20 cellular contexts compared by ENCODE assay signal in the genomic region with DNA sequence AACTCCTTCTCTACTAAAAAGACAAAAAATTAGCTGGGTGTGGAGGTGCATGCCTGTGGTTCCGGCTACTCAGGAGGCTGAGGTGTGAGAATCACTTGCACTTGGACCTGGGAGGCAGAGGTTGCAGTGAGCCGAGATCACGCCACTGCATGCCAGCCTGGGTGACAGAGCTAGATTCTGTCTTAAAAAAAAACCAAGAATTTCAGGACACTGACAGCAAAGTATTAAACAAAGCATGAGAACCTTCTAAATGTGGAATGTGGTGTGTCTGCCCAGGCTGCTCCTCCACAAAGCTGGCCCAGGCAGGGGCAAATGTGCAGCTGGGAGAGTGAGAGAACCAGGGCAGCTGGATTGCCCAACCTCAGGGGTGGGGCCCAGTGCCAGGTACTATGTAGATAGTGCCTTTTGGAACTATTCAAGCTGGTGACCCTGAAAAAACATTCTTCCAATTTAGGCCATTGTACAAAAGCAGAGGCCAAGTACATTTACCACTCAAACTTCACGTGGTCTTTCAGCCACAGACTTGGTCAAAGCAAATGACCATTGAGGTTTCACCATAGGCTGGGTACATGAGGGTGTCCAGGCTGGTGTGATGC. TPM values are rescaled to one million over a fixed set of nuclear protein-coding genes. Genes with fewer than 3 reads are reported as not detected.
A peak's percentile ranks its signal among the peaks of the same experiment; 100 is the strongest.
DNase-seq lines count a peak whose midpoint lies in the region; ATAC-seq and TF ChIP-seq lines count a peak whose summit lies in the region.
"Had no signal": no experiment of that assay in that cellular context is flagged by ENCODE, and none has a peak within 500 bp of the region (broad histone marks: within the 10 kb centered on the region; RNA-seq: fewer than 3 reads in every experiment).

No MANE protein-coding gene starts in this region.

- H3K4me3 ChIP-seq in adrenal gland (no peak overlapping the region), prostate gland (no peak overlapping the region), OCI-LY7 (ENCODE audit: low read depth, low read length, poor library complexity, severe bottlenecking) (no peak overlapping the region), foreskin fibroblast (ENCODE audit: low read depth in 1 of 2, low read length in 2 of 2) (no peak overlapping the region)
- H3K4me3 ChIP-seq: K562 had no signal

- H3K4me1 ChIP-seq in adrenal gland (replicated peaks in 1 of 2) (no peaks in the 10 kb centered on the region), prostate gland (replicated peaks) (no peaks in the 10 kb centered on the region), OCI-LY7 (ENCODE audit: insufficient read depth, low read length, poor library complexity, severe bottlenecking) (no peaks in the 10 kb centered on the region)

- no TSS peak for BruUV-seq in OCI-LY7 (replicated peaks; lab: Mats Ljungman, UMichigan)

- CTCF ChIA-PET in OCI-LY7 (lab: Charles Lee; ENCODE audit: unreplicated experiment), result no interaction called here

- intact Hi-C loops in adrenal gland (cut with DNase I) (no loop called here), prostate gland (cut with DNase I) (no loop called here), OCI-LY7 (cut with micrococcal nuclease; ENCODE audit: unreplicated experiment) (no loop called here)

- no peak overlapping the region for H3K4me2 ChIP-seq in OCI-LY7 (ENCODE audit: low read length)

- H3K27me3 ChIP-seq in adrenal gland (peaks cover 12% of the 10 kb centered on the region), prostate gland (replicated peaks; ENCODE audit: insufficient read depth) (no peaks in the 10 kb centered on the region)

- H3K9me3 ChIP-seq in adrenal gland (replicated peaks in 1 of 3), result no peaks in the 10 kb centered on the region
- no peaks in the 10 kb centered on the region for H3K9me3 ChIP-seq in prostate gland
- H3K9me3 ChIP-seq in OCI-LY7 (ENCODE audit: low read length), result no peaks in the 10 kb centered on the region

- POLR2A ChIA-PET in OCI-LY7 (lab: Charles Lee), result no interaction called here

- DNase-seq in Daoy (ENCODE audit: low read depth) (peak; percentile 39), adrenal gland (peak in 6 of 7 donors; percentile 17 to 75 (median 64)), glomerular visceral epithelial cell (ENCODE audit: extremely low spot score) (peak; percentile 82), prostate gland (ENCODE audit: low spot score) (peak; percentile 62), OCI-LY7 (ENCODE audit: low spot score) (no peak), GOT3 (lab: John Stamatoyannopoulos, UW) (no peak), foreskin fibroblast (no peak)
- DNase-seq: activated CD4-positive, alpha-beta T cell treated with anti-CD3 and anti-CD28 coated beads, Interleukin-2, amount 50 U/mL, for 48 hours; activated naive CD8-positive, alpha-beta T cell treated with anti-CD3 and anti-CD28 coated beads, Interleukin-2, amount 50 U/mL, for 24 hours; activated T-cell treated with anti-CD3 and anti-CD28 coated beads, Interleukin-2, amount 50 U/mL, for 72 hours; head of caudate nucleus; NCI-H1105 treated with DMSO at 0.1 percent for 48 hours; NCI-H2171 treated with DMSO at 0.1 percent for 48 hours; NK-92 treated with Interleukin-12 subunit alpha and Interleukin-12 subunit beta, amount 100 ng/mL, for 24 hours; posterior cingulate gyrus had no signal

- TF ChIP-seq POLR2A in adrenal gland (IDR thresholded peaks at IDR 0.05), result no peak
- no peak for TF ChIP-seq POLR2A in prostate gland (IDR thresholded peaks at IDR 0.05)

- TF ChIP-seq CTCF in adrenal gland (IDR thresholded peaks at IDR 0.05) (no peak), prostate gland (IDR thresholded peaks at IDR 0.05) (no peak), OCI-LY7 (conservative IDR thresholded peaks at IDR 0.05; ENCODE audit: low read length) (no peak), foreskin fibroblast (IDR thresholded peaks at IDR 0.05; ENCODE audit: low read depth, low read length) (no peak)

- ATAC-seq in GM18861 (IDR thresholded peaks at IDR 0.05; ENCODE audit: unreplicated experiment), result no peak
- ATAC-seq: activated naive CD8-positive, alpha-beta T cell treated with anti-CD3 and anti-CD28 coated beads, Interleukin-2, amount 50 U/mL, for 24 hours; activated T-cell treated with anti-CD3 and anti-CD28 coated beads, Interleukin-2, amount 50 U/mL, for 72 hours; K562 had no signal

- H2AFZ ChIP-seq in OCI-LY7 (ENCODE audit: low read length), result no peak overlapping the region

- H4K20me1 ChIP-seq in OCI-LY7 (ENCODE audit: insufficient read depth, low read length), result no peaks in the 10 kb centered on the region

- H3K79me2 ChIP-seq in OCI-LY7 (ENCODE audit: insufficient read depth, low read depth, low read length), result no peaks in the 10 kb centered on the region

- H3K9me2 ChIP-seq in OCI-LY7 (ENCODE audit: insufficient read depth, low read length), result no peaks in the 10 kb centered on the region

- H3K27ac ChIP-seq in adrenal gland, result no peak overlapping the region
- no peak overlapping the region for H3K27ac ChIP-seq in prostate gland
- no peak overlapping the region for H3K27ac ChIP-seq in OCI-LY7 (ENCODE audit: low read depth, low read length, poor library complexity, severe bottlenecking)

- WGBS in adrenal gland, 4 donors, result 61 to 68% (median 66%) methylated on average over 4 of the region's 4 CpGs
- WGBS in prostate gland, result 50% methylated on average over 4 of the region's 4 CpGs

- H3K36me3 ChIP-seq in adrenal gland (replicated peaks in 1 of 2) (no peaks in the 10 kb centered on the region), prostate gland (no peaks in the 10 kb centered on the region), OCI-LY7 (ENCODE audit: insufficient read depth, low read length) (no peaks in the 10 kb centered on the region)

RNA-seq across cellular contexts. Expression of gene UGT1A5, which starts 6.7 kb away (rescaled TPM):
- total RNA-seq in Daoy (2014; rRNA removed; shearing (Covaris generic)), result 0.34 TPM in 1 of 2 replicates, not detected in the other
- total RNA-seq in adrenal gland (under 1 TPM in 1 of 8 donors, not detected in 7; 0.43 TPM), prostate gland (under 1 TPM in 1 of 2 donors, not detected in 1; 0.41 TPM), OCI-LY7 (2022) (not detected in 2 replicates)
- not detected for polyA plus RNA-seq in adrenal gland
- total RNA-seq in OCI-LY7 (2014; rRNA removed; shearing (Covaris generic)), result not detected in 2 replicates
- total RNA-seq: activated T-cell treated with anti-CD3 and anti-CD28 coated beads, Interleukin-2, amount 50 U/mL, for 72 hours; cerebellum; endothelial cell of umbilical vein; K562; SK-MEL-5 had no signal
- polyA plus RNA-seq: endothelial cell of umbilical vein, K562 had no signal

RNA-seq across cellular contexts. Expression of gene UGT1A4, which starts 12.5 kb away (rescaled TPM):
- 0.63 TPM in 1 of 2 replicates, not detected in the other for total RNA-seq in Daoy (2014; rRNA removed; shearing (Covaris generic))
- under 1 TPM in 1 of 8 donors, not detected in 7; 0.36 TPM for total RNA-seq in adrenal gland
- not detected for polyA plus RNA-seq in adrenal gland
- total RNA-seq in prostate gland, result not detected
- total RNA-seq in OCI-LY7 (2014; rRNA removed; shearing (Covaris generic)), result not detected in 2 replicates
- total RNA-seq in OCI-LY7 (2022), result not detected in 2 replicates
- total RNA-seq: activated T-cell treated with anti-CD3 and anti-CD28 coated beads, Interleukin-2, amount 50 U/mL, for 72 hours; cerebellum; endothelial cell of umbilical vein; K562; SK-MEL-5 had no signal
- polyA plus RNA-seq: endothelial cell of umbilical vein, K562 had no signal

RNA-seq across cellular contexts. Expression of gene UGT1A6, which starts 13.3 kb away (rescaled TPM):
- 1.1 TPM in 1 of 2 replicates, not detected in the other for total RNA-seq in Daoy (2014; rRNA removed; shearing (Covaris generic))
- not detected for total RNA-seq in adrenal gland
- under 1 TPM in 1 of 3 donors, not detected in 2; 0.16 TPM for polyA plus RNA-seq in adrenal gland
- 1 to 10 TPM in 1 of 2 donors, under 1 TPM in 1; 0.85 to 6.6 TPM for total RNA-seq in prostate gland
- total RNA-seq in OCI-LY7 (2014; rRNA removed; shearing (Covaris generic)), result not detected in 2 replicates
- total RNA-seq in OCI-LY7 (2022), result not detected in 2 replicates
- total RNA-seq: activated T-cell treated with anti-CD3 and anti-CD28 coated beads, Interleukin-2, amount 50 U/mL, for 72 hours; cerebellum; endothelial cell of umbilical vein; K562; SK-MEL-5 had no signal
- polyA plus RNA-seq: endothelial cell of umbilical vein, K562 had no signal

RNA-seq across cellular contexts. Expression of gene UGT1A3, which starts 22.8 kb away (rescaled TPM):
- total RNA-seq in Daoy (2014; rRNA removed; shearing (Covaris generic)), result not detected in 2 replicates
- total RNA-seq in adrenal gland (not detected), prostate gland (under 1 TPM in 1 of 2 donors, not detected in 1; 0.64 TPM), OCI-LY7 (2022) (not detected in 2 replicates)
- polyA plus RNA-seq in adrenal gland, result not detected
- not detected in 2 replicates for total RNA-seq in OCI-LY7 (2014; rRNA removed; shearing (Covaris generic))
- total RNA-seq: activated T-cell treated with anti-CD3 and anti-CD28 coated beads, Interleukin-2, amount 50 U/mL, for 72 hours; cerebellum; endothelial cell of umbilical vein; K562; SK-MEL-5 had no signal
- polyA plus RNA-seq: endothelial cell of umbilical vein, K562 had no signal

RNA-seq across cellular contexts. Expression of gene UGT1A7, which starts 24.3 kb away (rescaled TPM):
- total RNA-seq in Daoy (2014; rRNA removed; shearing (Covaris generic)), result 0.17 TPM in 1 of 2 replicates, not detected in the other
- 10 to 100 TPM in 1 of 8 donors, 1 to 10 TPM in 1, under 1 TPM in 5, not detected in 1; 0.11 to 10.1 (median 0.94) TPM for total RNA-seq in adrenal gland
- polyA plus RNA-seq in adrenal gland, result under 1 TPM in 2 of 3 donors, not detected in 1; 0.33 to 0.74 TPM
- total RNA-seq in prostate gland, result under 1 TPM in 1 of 2 donors, not detected in 1; 0.46 TPM
- total RNA-seq in OCI-LY7 (2014; rRNA removed; shearing (Covaris generic)), result not detected in 2 replicates
- total RNA-seq in OCI-LY7 (2022), result not detected in 2 replicates
- total RNA-seq: activated T-cell treated with anti-CD3 and anti-CD28 coated beads, Interleukin-2, amount 50 U/mL, for 72 hours; cerebellum; endothelial cell of umbilical vein; K562; SK-MEL-5 had no signal
- polyA plus RNA-seq: endothelial cell of umbilical vein, K562 had no signal

Comparison
In these comparisons a context has a peak if more than half of its experiments do, and no peak if none do; other contexts are left out.
1. DNase-seq: peak in Daoy (single experiment), adrenal gland (6 of 7), glomerular visceral epithelial cell (single experiment) and prostate gland (single experiment); none in OCI-LY7 (single experiment), GOT3 (single experiment) and foreskin fibroblast (0 of 2).